8 cellular contexts compared by ENCODE assay signal in genomic region chr14:23969433-23970282, GRCh38. TPM values are rescaled to one million over a fixed set of nuclear protein-coding genes. Genes with fewer than 3 reads are reported as not detected.
DNase-seq lines count a peak whose midpoint lies in the region; ATAC-seq and TF ChIP-seq lines count a peak whose summit lies in the region.
"Not testable (repeated sequence)": the region's sequence is repeated elsewhere in the genome, so short reads cannot be mapped to it uniquely, and the experiment has no call there.

No MANE protein-coding gene starts in this region.

- not testable (repeated sequence) for H3K27me3 ChIP-seq in CD8-positive, alpha-beta memory T cell (ENCODE audit: insufficient read depth, low read length, poor library complexity, severe bottlenecking); IMR-90 (ENCODE audit: control insufficient read depth, insufficient read depth, low read length)

- not testable (repeated sequence) for H2AK9ac ChIP-seq in IMR-90 (replicated peaks; ENCODE audit: low read depth, low read length, poor library complexity)

- peak overlapping the region in 1 of 7 donors; percentile 23 for H3K4me3 Mint-ChIP-seq in CD8-positive, alpha-beta memory T cell
- H3K4me3 Mint-ChIP-seq in activated naive CD8-positive, alpha-beta T cell: peak overlapping the region; percentile 51
- not testable (repeated sequence) for H3K4me3 Mint-ChIP-seq in natural killer cell

- TF ChIP-seq POLR2A in IMR-90 (IDR thresholded peaks at IDR 0.05; ENCODE audit: low read depth, low read length): not testable (repeated sequence)

- H3K4me1 ChIP-seq in CD8-positive, alpha-beta memory T cell (ENCODE audit: insufficient read depth, low read length); IMR-90 (ENCODE audit: control insufficient read depth, insufficient read depth, low read length): not testable (repeated sequence)

- H2AFZ ChIP-seq in IMR-90 (replicated peaks; ENCODE audit: low read length, poor library complexity): peak overlapping the region; percentile 78

- not testable (repeated sequence) for H2BK20ac ChIP-seq in IMR-90 (ENCODE audit: low read depth, low read length)

- dilution Hi-C loops in IMR-90 (cut with HindIII; ENCODE audit: low sequenced_read_pairs, unreplicated experiment): not testable (repeated sequence)

- CTCF ChIA-PET in CD8-positive, alpha-beta memory T cell (lab: Charles Lee); IMR-90 (lab: Yijun Ruan, JAX): not testable (repeated sequence)

- not testable (repeated sequence) for H3K36me3 Mint-ChIP-seq in CD8-positive, alpha-beta memory T cell; activated naive CD8-positive, alpha-beta T cell; natural killer cell

- H3K4me2 ChIP-seq in IMR-90 (ENCODE audit: low read depth, low read length): peak overlapping the region; percentile 91

- H4K20me1 ChIP-seq in IMR-90 (ENCODE audit: insufficient read depth, low read length): not testable (repeated sequence)

- intact Hi-C loops in IMR-90 (cut with micrococcal nuclease); natural killer cell (cut with micrococcal nuclease): not testable (repeated sequence)

- not testable (repeated sequence) for H2BK5ac ChIP-seq in IMR-90 (ENCODE audit: low read depth, low read length, poor library complexity, severe bottlenecking)

- peak; percentile 62 for ATAC-seq in GM21723 (IDR thresholded peaks at IDR 0.05; ENCODE audit: unreplicated experiment)
- ATAC-seq in IMR-90 (ENCODE audit: low read depth): peak; percentile 97
- ATAC-seq in natural killer cell: peak; percentile 84 to 92 (median 91)

- TF ChIP-seq CTCF in IMR-90 (conservative IDR thresholded peaks at IDR 0.05; ENCODE audit: low read depth, low read length); WI38 (IDR thresholded peaks at IDR 0.05; ENCODE audit: low read depth, low read length); foreskin fibroblast (IDR thresholded peaks at IDR 0.05; ENCODE audit: low read depth, low read length); natural killer cell (IDR thresholded peaks at IDR 0.05): not testable (repeated sequence)

- not testable (repeated sequence) for H4K8ac ChIP-seq in IMR-90 (ENCODE audit: low read depth in 2 of 2, low read length in 2 of 2)

- H2AK5ac ChIP-seq in IMR-90 (ENCODE audit: low read depth, low read length): not testable (repeated sequence)

- not testable (repeated sequence) for BruUV-seq in IMR-90 (replicated peaks; lab: Mats Ljungman, UMichigan)

- peak overlapping the region; percentile 56 for H3K9ac ChIP-seq in IMR-90 (ENCODE audit: low read depth, low read length)

- not testable (repeated sequence) for H3K23ac ChIP-seq in IMR-90 (ENCODE audit: low read depth, low read length)

- not testable (repeated sequence) for H3K9me3 ChIP-seq in CD8-positive, alpha-beta memory T cell (ENCODE audit: low read length); IMR-90 (ENCODE audit: control insufficient read depth, insufficient read depth, low read length)

- not testable (repeated sequence) for H3K14ac ChIP-seq in IMR-90 (replicated peaks; ENCODE audit: low read depth, low read length)

- not testable (repeated sequence) for H3K36me3 ChIP-seq in CD8-positive, alpha-beta memory T cell (ENCODE audit: insufficient read depth, low read length); IMR-90 (ENCODE audit: control insufficient read depth, insufficient read depth, low read length)

- not testable (repeated sequence) for H3K9me1 ChIP-seq in IMR-90 (ENCODE audit: insufficient read depth, low read length)

- H3K4me3 ChIP-seq in CD8-positive, alpha-beta memory T cell (ENCODE audit: low read length): not testable (repeated sequence)
- peak overlapping the region; percentile 55 for H3K4me3 ChIP-seq in IMR-90 (ENCODE audit: insufficient read depth, low read depth, low read length)
- H3K4me3 ChIP-seq in WI38 (ENCODE audit: low read depth, low read length): peak overlapping the region; percentile 37
- H3K4me3 ChIP-seq in foreskin fibroblast (ENCODE audit: low read depth in 1 of 2, low read length in 2 of 2): peak overlapping the region; percentile 28 to 51

- not testable (repeated sequence) for H3K4me1 Mint-ChIP-seq in CD8-positive, alpha-beta memory T cell; activated naive CD8-positive, alpha-beta T cell (ENCODE audit: low read depth); natural killer cell

- not testable (repeated sequence) for H3K9me3 Mint-ChIP-seq in CD8-positive, alpha-beta memory T cell; activated naive CD8-positive, alpha-beta T cell (ENCODE audit: low read depth); natural killer cell

- peak overlapping the region; percentile 74; the same call in 1 of the 2 replicates for H4K5ac ChIP-seq in IMR-90 (ENCODE audit: low read depth, low read length)

- H3K18ac ChIP-seq in IMR-90 (ENCODE audit: low read depth, low read length): not testable (repeated sequence)

- H3K27ac ChIP-seq in CD8-positive, alpha-beta memory T cell (ENCODE audit: low read depth, low read length): not testable (repeated sequence)
- peak overlapping the region; percentile 67; the same call in 1 of the 2 replicates for H3K27ac ChIP-seq in IMR-90 (ENCODE audit: insufficient read depth, low read length)

- not testable (repeated sequence) for H2BK15ac ChIP-seq in IMR-90 (ENCODE audit: low read depth, low read length)

- POLR2A ChIA-PET in CD8-positive, alpha-beta memory T cell (lab: Charles Lee); IMR-90 (lab: Charles Lee; ENCODE audit: unreplicated experiment): not testable (repeated sequence)

- not testable (repeated sequence) for H4K91ac ChIP-seq in IMR-90 (ENCODE audit: insufficient read depth, low read depth, low read length)

- H3K27ac Mint-ChIP-seq in CD8-positive, alpha-beta memory T cell; activated naive CD8-positive, alpha-beta T cell; natural killer cell: not testable (repeated sequence)

- not testable (repeated sequence) for H3K27me3 Mint-ChIP-seq in CD8-positive, alpha-beta memory T cell; activated naive CD8-positive, alpha-beta T cell; natural killer cell (ENCODE audit: low read depth in 2 of 2)

- not testable (repeated sequence) for H3K4ac ChIP-seq in IMR-90 (ENCODE audit: low read depth, low read length)

- H2BK120ac ChIP-seq in IMR-90 (ENCODE audit: low read depth, low read length): not testable (repeated sequence)

- in situ Hi-C loops in IMR-90 (cut with MboI; ENCODE audit: low sequenced_read_pairs): loop anchor here (10.0 kb wide), 1 partner anchor 125 kb away; the partner anchor contains the start of gene PCK2

- H3K56ac ChIP-seq in IMR-90 (ENCODE audit: extremely low read depth, insufficient read depth, low read length): not testable (repeated sequence)

- H3K79me1 ChIP-seq in IMR-90 (ENCODE audit: low read depth in 1 of 2, low read length in 2 of 2): not testable (repeated sequence)

- no CpG with 5 or more reads among the region's 65 CpGs for WGBS in IMR-90 (ENCODE audit: extremely low coverage in 2 of 2, insufficient read length in 1 of 2), 2 experiments

- DNase-seq in CD8-positive, alpha-beta memory T cell: peak; percentile 27 to 53 (median 31)
- not testable (repeated sequence) for DNase-seq in IMR-90
- DNase-seq in foreskin fibroblast: peak in 1 of 2 donors; percentile 27
- peak; percentile 45 for DNase-seq in natural killer cell
- peak; percentile 35 to 61 (median 45) for DNase-seq in stimulated activated CD4-positive, alpha-beta T cell treated with anti-CD3 and anti-CD28 coated beads, TNF-alpha, amount 100 ng/mL, for 48 hours (ENCODE audit: low read depth in 3 of 3)

- not testable (repeated sequence) for TF ChIP-seq RAD21 in IMR-90 (IDR thresholded peaks at IDR 0.05; ENCODE audit: low read length)

RNA-seq across cellular contexts. Expression of gene DHRS4, which starts 16.1 kb away (rescaled TPM):
- 10 to 100 TPM; 24.0 to 25.2 TPM for total RNA-seq in CD8-positive, alpha-beta memory T cell
- polyA plus RNA-seq in CD8-positive, alpha-beta memory T cell: 42.0 TPM
- 43.2 and 48.9 TPM in 2 replicates for total RNA-seq in IMR-90 (2012; rRNA removed)
- polyA plus RNA-seq in IMR-90 (2012; rRNA removed): 48.6 and 51.8 TPM in 2 replicates
- 61.0 and 67.2 TPM in 2 replicates for polyA plus RNA-seq in IMR-90 (2012; cell fraction: cytosol; rRNA removed)
- polyA plus RNA-seq in IMR-90 (2012; cell fraction: nucleus; rRNA removed; ENCODE audit: low replicate concordance): 22.3 and 28.2 TPM in 2 replicates
- 10 to 100 TPM in 1 of 3 donors, 1 to 10 TPM in 2; 7.5 to 10.1 (median 9.9) TPM for total RNA-seq in natural killer cell

RNA-seq across cellular contexts. Expression of gene DHRS4L2, which starts 19.1 kb away (rescaled TPM):
- 10 to 100 TPM; 21.1 to 23.4 TPM for total RNA-seq in CD8-positive, alpha-beta memory T cell
- polyA plus RNA-seq in CD8-positive, alpha-beta memory T cell: 18.4 TPM
- total RNA-seq in IMR-90 (2012; rRNA removed) (11.1 and 12.5 TPM in 2 replicates), natural killer cell (10 to 100 TPM in 1 of 3 donors, 1 to 10 TPM in 2; 8.6 to 12.4 (median 9.7) TPM)
- 17.3 and 19.6 TPM in 2 replicates for polyA plus RNA-seq in IMR-90 (2012; rRNA removed)
- polyA plus RNA-seq in IMR-90 (2012; cell fraction: cytosol; rRNA removed): 12.7 and 16.3 TPM in 2 replicates
- polyA plus RNA-seq in IMR-90 (2012; cell fraction: nucleus; rRNA removed; ENCODE audit: low replicate concordance): 7.9 and 8.3 TPM in 2 replicates
